Comparison of ENCODE assay signal across 14 cellular contexts in genomic region chrX:132270699-132271098, GRCh38. TPM values are rescaled to one million over a fixed set of nuclear protein-coding genes. Genes with fewer than 3 reads are reported as not detected.
DNase-seq lines count a peak whose midpoint lies in the region; ATAC-seq and TF ChIP-seq lines count a peak whose summit lies in the region.
"Had no signal": no experiment of that assay in that cellular context is flagged by ENCODE, and none has a peak within 500 bp of the region (broad histone marks: within the 10 kb centered on the region; RNA-seq: fewer than 3 reads in every experiment).

No MANE protein-coding gene starts in this region.

- peak overlapping the region; percentile 85 for H3K27ac Mint-ChIP-seq in osteocyte (ENCODE audit: unreplicated experiment)

- no peaks in the 10 kb centered on the region for H3K27me3 Mint-ChIP-seq in osteocyte (ENCODE audit: unreplicated experiment)
- H3K27me3 Mint-ChIP-seq: stimulated activated naive CD8-positive, alpha-beta T cell treated with anti-CD3 and anti-CD28 coated beads, Interleukin-15, amount 100 ng/mL, for 72 hours had no signal

- intact Hi-C loops in spleen (cut with DNase I; ENCODE audit: low total_unique reads): no loop called here

- H3K27me3 ChIP-seq in spleen (replicated peaks in 1 of 7): no peaks in the 10 kb centered on the region

- peaks cover 17% of the 10 kb centered on the region for H3K4me1 Mint-ChIP-seq in osteocyte (ENCODE audit: unreplicated experiment)

- no peaks in the 10 kb centered on the region for H3K9me3 ChIP-seq in spleen

- H3K4me1 ChIP-seq in spleen: no peaks in the 10 kb centered on the region

- no peak overlapping the region for H3K4me3 ChIP-seq in AG10803 (ENCODE audit: low read length)
- H3K4me3 ChIP-seq in spleen: no peak overlapping the region

- no peak for ATAC-seq in stimulated activated naive CD8-positive, alpha-beta T cell treated with anti-CD3 and anti-CD28 coated beads, Interleukin-15, Interleukin-2, amounts not matched to agents 100 U/mL and 50 U/mL, for 24 hours
- ATAC-seq: CD8-positive, alpha-beta T cell; left colon; stimulated activated naive CD8-positive, alpha-beta T cell treated with anti-CD3 and anti-CD28 coated beads, Interleukin-15, amount 100 ng/mL, for 72 hours had no signal

- no peaks in the 10 kb centered on the region for H3K36me3 Mint-ChIP-seq in osteocyte (ENCODE audit: unreplicated experiment)
- H3K36me3 Mint-ChIP-seq: CD8-positive, alpha-beta T cell had no signal

- H3K9me3 Mint-ChIP-seq in osteocyte (ENCODE audit: unreplicated experiment): peaks cover 4% of the 10 kb centered on the region
- H3K9me3 Mint-ChIP-seq: CD8-positive, alpha-beta T cell; stimulated activated naive CD8-positive, alpha-beta T cell treated with anti-CD3 and anti-CD28 coated beads, Interleukin-15, amount 100 ng/mL, for 72 hours had no signal

- TF ChIP-seq POLR2A in spleen (IDR thresholded peaks at IDR 0.05): no peak

- peak overlapping the region in 2 of 8 donors; percentile 16 to 18 for H3K27ac ChIP-seq in spleen
- H3K27ac ChIP-seq: KMS-11 had no signal

- DNase-seq in AG10803 (ENCODE audit: low read depth) (peak; percentile 91), RPMI7951 (ENCODE audit: low read depth) (peak; percentile 42), fibroblast of the conjunctiva (ENCODE audit: low read depth) (peak; percentile 91), osteocyte (ENCODE audit: extremely low spot score, unreplicated experiment) (no peak), DMS153 (lab: John Stamatoyannopoulos, UW) (no peak), spleen (no peak)
- DNase-seq in stimulated activated CD4-positive, alpha-beta T cell treated with anti-CD3 and anti-CD28 coated beads, Interleukin-12 subunit alpha, Interleukin-12 subunit beta, amount 100 ng/mL, for 4 hours: no peak
- no peak for DNase-seq in stimulated activated naive CD8-positive, alpha-beta T cell treated with anti-CD3 and anti-CD28 coated beads, Interleukin-15, Interleukin-2, amounts not matched to agents 100 U/mL and 50 U/mL, for 24 hours
- DNase-seq: CD8-positive, alpha-beta T cell; cortex of kidney; left colon; NCI-H524 treated with DMSO at 0.1 percent for 48 hours; stimulated activated naive CD8-positive, alpha-beta T cell treated with anti-CD3 and anti-CD28 coated beads, Interleukin-15, amount 100 ng/mL, for 72 hours had no signal

- TF ChIP-seq CTCF in AG10803 (conservative IDR thresholded peaks at IDR 0.05; ENCODE audit: low read length) (no peak), osteocyte (IDR thresholded peaks at IDR 0.05) (no peak), spleen (IDR thresholded peaks at IDR 0.05 in 8 of 11, conservative IDR thresholded peaks at IDR 0.05 in 3 of 11) (no peak)

- no peak overlapping the region for H3K4me3 Mint-ChIP-seq in osteocyte (ENCODE audit: unreplicated experiment)
- H3K4me3 Mint-ChIP-seq: CD8-positive, alpha-beta T cell; stimulated activated naive CD8-positive, alpha-beta T cell treated with anti-CD3 and anti-CD28 coated beads, Interleukin-15, amount 100 ng/mL, for 72 hours had no signal

- H3K36me3 ChIP-seq in spleen: no peaks in the 10 kb centered on the region

- 38 to 60% (median 56%) methylated on average over 3 of the region's 3 CpGs for whole genome bisulfite sequencing in spleen, 5 donors

RNA-seq across cellular contexts. Expression of gene RAP2C, which starts 51.5 kb away (rescaled TPM):
- 17.3 and 21.9 TPM in 2 replicates for total RNA-seq in RPMI7951 (2014; rRNA removed; shearing (Covaris generic))
- total RNA-seq in osteocyte (44.3 and 52.2 TPM in 2 replicates), spleen (10 to 100 TPM; 22.6 to 38.5 (median 29.8) TPM)
- 10 to 100 TPM; 22.5 to 27.8 (median 24.7) TPM for polyA plus RNA-seq in spleen

Comparison
In these comparisons a context has a peak if more than half of its experiments do, and no peak if none do; other contexts are left out.
1. DNase-seq: peak in AG10803 (single experiment), RPMI7951 (single experiment) and fibroblast of the conjunctiva (single experiment); none in osteocyte (single experiment), stimulated activated CD4-positive, alpha-beta T cell treated with anti-CD3 and anti-CD28 coated beads, Interleukin-12 subunit alpha, Interleukin-12 subunit beta, amount 100 ng/mL, for 4 hours (single experiment), stimulated activated naive CD8-positive, alpha-beta T cell treated with anti-CD3 and anti-CD28 coated beads, Interleukin-15, Interleukin-2, amounts not matched to agents 100 U/mL and 50 U/mL, for 24 hours (single experiment), DMS153 (single experiment) and spleen (single experiment).